Comparison of ENCODE assay signal across 8 cellular contexts in genomic region chr11:6259638-6260019, GRCh38. TPM values are rescaled to one million over a fixed set of nuclear protein-coding genes. Genes with fewer than 3 reads are reported as not detected.
DNase-seq lines count a peak whose midpoint lies in the region; ATAC-seq and TF ChIP-seq lines count a peak whose summit lies in the region.

TSS of gene CCKBR (plus strand) at chr11:6259838. CDS start at chr11:6259929, 91 bp downstream.

- ATAC-seq in psoas muscle (peak; percentile 42 to 73 (median 42)), HG02642 (IDR thresholded peaks at IDR 0.05; ENCODE audit: poor library complexity, unreplicated experiment) (no peak), GM21786 (IDR thresholded peaks at IDR 0.05; ENCODE audit: unreplicated experiment) (no peak), HG03432 (IDR thresholded peaks at IDR 0.05; ENCODE audit: unreplicated experiment) (no peak), HG03457 (IDR thresholded peaks at IDR 0.05; ENCODE audit: unreplicated experiment) (no peak)

- intact Hi-C loops in head of caudate nucleus (cut with DNase I), result loop anchor here (10.0 kb wide), 1 partner anchor 95 kb away; no protein-coding TSS in a partner anchor
- intact Hi-C loops in psoas muscle (cut with DNase I), result loop anchor here in 1 of 2 donors (10.0 kb wide), 1 partner anchor 95 kb away; no protein-coding TSS in a partner anchor

- WGBS in psoas muscle, 3 donors, result 0% methylated on average over 24 to 35 of the region's 35 CpGs

- no peak within 1 kb of the TSS for H3K27ac ChIP-seq in psoas muscle

- no peaks in the 10 kb centered on the region for H3K9me3 ChIP-seq in psoas muscle

- no peaks in the 10 kb centered on the region for H3K36me3 ChIP-seq in psoas muscle (ENCODE audit: insufficient read depth in 1 of 2, low read depth in 1 of 2)

- no peak for TF ChIP-seq CTCF in psoas muscle (IDR thresholded peaks at IDR 0.05)

- DNase-seq in NCI-H1105 treated with DMSO at 0.1 percent for 48 hours (lab: John Stamatoyannopoulos, UW) (peak; percentile 41), head of caudate nucleus (peak in 29 of 42 donors; percentile 7 to 71 (median 35)), psoas muscle (no peak)
- DNase-seq in activated CD8-positive, alpha-beta memory T cell treated with anti-CD3 and anti-CD28 coated beads for 24 hours, result peak; percentile 64

- H3K4me1 ChIP-seq in psoas muscle, result peaks cover 2% of the 10 kb centered on the region

- H3K27me3 ChIP-seq in psoas muscle (ENCODE audit: insufficient read depth in 3 of 3, low read length in 2 of 3), result peaks cover 0 to 53% (median 12%) of the 10 kb centered on the region in 3 donors

- peak within 1 kb of the TSS; percentile 59 for H3K4me3 ChIP-seq in psoas muscle

RNA-seq across cellular contexts. Expression of gene CCKBR, which starts in this region (rescaled TPM):
- not detected for total RNA-seq in psoas muscle
- not detected for polyA plus RNA-seq in psoas muscle

Comparison
In these comparisons a context has a peak if more than half of its experiments do, and no peak if none do; other contexts are left out.
1. Peak in ATAC-seq and H3K4me3 ChIP-seq in psoas muscle; RNA of the gene not detected or under 1 TPM.
2. DNase-seq: peak in NCI-H1105 treated with DMSO at 0.1 percent for 48 hours (single experiment), activated CD8-positive, alpha-beta memory T cell treated with anti-CD3 and anti-CD28 coated beads for 24 hours (single experiment) and head of caudate nucleus (29 of 42); none in psoas muscle (0 of 2).